Comparison of ENCODE assay signal across 23 cellular contexts in genomic region chr3:131322946-131323505, GRCh38.
"Had no signal": no experiment of that assay in that cellular context is flagged by ENCODE, and none has a peak within 500 bp of the region (broad histone marks: within the 10 kb centered on the region; RNA-seq: fewer than 3 reads in every experiment).

No MANE protein-coding gene starts in this region.

- H3K27me3 Mint-ChIP-seq: IgD-negative memory B cell had no signal

- H3K4me3 ChIP-seq: SK-N-MC had no signal

- ATAC-seq: activated naive CD4-positive, alpha-beta T cell treated with anti-CD3 and anti-CD28 coated beads, Interleukin-2, amount 50 U/mL, for 72 hours; activated naive CD8-positive, alpha-beta T cell treated with anti-CD3 and anti-CD28 coated beads, Interleukin-2, amount 50 U/mL, for 24 hours; activated T-cell treated with anti-CD3 and anti-CD28 coated beads, Interleukin-2, amount 50 U/mL, for 4 hours; Panc1; Right ventricle myocardium inferior; T-cell had no signal

- H3K36me3 Mint-ChIP-seq: activated CD4-positive, alpha-beta memory T cell treated with anti-CD3 and anti-CD28 coated beads for 36 hours; activated naive CD4-positive, alpha-beta T cell treated with anti-CD3 and anti-CD28 coated beads, Interleukin-2, amount 50 U/mL, for 72 hours; T-cell had no signal

- H3K27ac Mint-ChIP-seq: activated CD4-positive, alpha-beta memory T cell treated with anti-CD3 and anti-CD28 coated beads for 36 hours; activated CD4-positive, alpha-beta T cell treated with anti-CD3 and anti-CD28 coated beads, Interleukin-2, amount 10 ng/mL, durations not matched to agents 7 days and 5 days; activated naive CD4-positive, alpha-beta T cell treated with anti-CD3 and anti-CD28 coated beads, Interleukin-2, amount 50 U/mL, for 72 hours; activated naive CD8-positive, alpha-beta T cell treated with anti-CD3 and anti-CD28 coated beads, Interleukin-2, amount 50 U/mL, for 24 hours; IgD-negative memory B cell; T-cell had no signal

- H3K4me3 Mint-ChIP-seq: activated CD4-positive, alpha-beta memory T cell treated with anti-CD3 and anti-CD28 coated beads for 36 hours; activated CD4-positive, alpha-beta T cell treated with anti-CD3 and anti-CD28 coated beads, Interleukin-2, amount 10 ng/mL, durations not matched to agents 7 days and 5 days; activated naive CD8-positive, alpha-beta T cell treated with anti-CD3 and anti-CD28 coated beads, Interleukin-2, amount 50 U/mL, for 24 hours; activated T-cell treated with anti-CD3 and anti-CD28 coated beads, Interleukin-2, amount 50 U/mL, for 4 hours; IgD-negative memory B cell; T-cell had no signal

- H3K27ac ChIP-seq: SK-N-MC, VCaP had no signal

- H3K4me1 Mint-ChIP-seq: activated CD4-positive, alpha-beta T cell treated with anti-CD3 and anti-CD28 coated beads, Interleukin-2, amount 10 ng/mL, durations not matched to agents 7 days and 5 days; activated naive CD8-positive, alpha-beta T cell treated with anti-CD3 and anti-CD28 coated beads, Interleukin-2, amount 50 U/mL, for 24 hours; T-cell had no signal

- DNase-seq: activated CD4-positive, alpha-beta memory T cell treated with anti-CD3 and anti-CD28 coated beads for 36 hours; activated CD4-positive, alpha-beta T cell treated with anti-CD3 and anti-CD28 coated beads, Interleukin-2, amount 10 ng/mL, durations not matched to agents 7 days and 5 days; activated CD4-positive, CD25-positive, alpha-beta regulatory T cell; activated CD8-positive, alpha-beta memory T cell treated with anti-CD3 and anti-CD28 coated beads for 24 hours; activated effector memory CD4-positive, alpha-beta T cell treated with anti-CD3 and anti-CD28 coated beads, Interleukin-2, amount 50 U/mL, for 16 hours; activated naive CD4-positive, alpha-beta T cell treated with Interleukin-2 at 50 U/mL for 16 hours; activated naive CD8-positive, alpha-beta T cell treated with anti-CD3 and anti-CD28 coated beads, Interleukin-2, amount 50 U/mL, for 24 hours; activated T-cell treated with anti-CD3 and anti-CD28 coated beads, Interleukin-2, amount 50 U/mL, for 4 hours; KG1; NCI-H1092; NCI-H1417; NCI-H187; NCI-H2081; NCI-H510A treated with DMSO at 0.1 percent for 48 hours; OCI-M1; RPMI8226; T-cell had no signal

- H3K9me3 Mint-ChIP-seq: activated CD4-positive, alpha-beta memory T cell treated with anti-CD3 and anti-CD28 coated beads for 36 hours; activated CD4-positive, alpha-beta T cell treated with anti-CD3 and anti-CD28 coated beads, Interleukin-2, amount 10 ng/mL, durations not matched to agents 7 days and 5 days; activated naive CD4-positive, alpha-beta T cell treated with anti-CD3 and anti-CD28 coated beads, Interleukin-2, amount 50 U/mL, for 72 hours; activated naive CD8-positive, alpha-beta T cell treated with anti-CD3 and anti-CD28 coated beads, Interleukin-2, amount 50 U/mL, for 24 hours; activated T-cell treated with anti-CD3 and anti-CD28 coated beads, Interleukin-2, amount 50 U/mL, for 4 hours; IgD-negative memory B cell; T-cell had no signal
